ENCODE assay signal across 16 cellular contexts in the genomic region with DNA sequence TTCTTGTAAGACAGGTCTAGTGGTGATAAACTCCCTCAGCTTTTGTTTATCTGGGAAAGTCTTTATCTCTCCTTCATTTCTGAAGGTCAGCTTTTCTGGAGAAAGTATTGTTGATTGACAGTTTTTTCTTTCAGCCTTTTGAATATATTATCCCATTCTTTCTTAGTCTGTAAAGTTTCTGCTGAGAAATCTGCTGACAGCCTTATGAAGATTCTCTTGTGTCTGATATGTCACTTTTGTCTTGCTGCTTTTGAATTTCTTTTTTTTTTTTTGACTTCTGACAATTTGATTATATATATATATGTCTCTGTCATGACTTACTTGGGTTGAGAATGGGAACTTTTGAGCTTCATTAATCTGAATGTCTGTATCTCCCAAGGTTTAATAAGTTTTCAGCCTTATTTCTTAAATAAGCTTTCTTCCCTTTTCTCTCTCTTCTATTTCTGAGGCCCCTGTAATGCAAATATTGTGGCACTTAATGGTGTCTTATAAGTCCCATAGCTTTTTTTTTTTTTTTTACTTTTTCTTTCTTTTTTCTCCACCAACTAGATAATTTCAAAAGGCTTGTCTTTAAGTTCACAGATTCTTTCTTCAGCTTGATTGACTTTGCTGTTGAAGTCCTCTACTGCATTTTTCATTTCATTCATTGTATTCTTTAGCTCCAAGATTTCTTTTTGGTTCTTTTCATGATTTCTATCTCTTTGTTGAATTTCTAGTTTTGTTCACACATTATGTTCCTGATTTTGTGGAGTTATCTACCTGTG.
DNase-seq lines count a peak whose midpoint lies in the region; ATAC-seq, FAIRE-seq and TF ChIP-seq lines count a peak whose summit lies in the region.
"Had no signal": no experiment of that assay in that cellular context is flagged by ENCODE, and none has a peak within 500 bp of the region (broad histone marks: within the 10 kb centered on the region; RNA-seq: fewer than 3 reads in every experiment).

No MANE protein-coding gene starts in this region.

- H3K4me2 ChIP-seq in K562 (ENCODE audit: insufficient read depth, low read length), result no peak overlapping the region
- H3K4me2 ChIP-seq: A549 had no signal

- no peak overlapping the region for H3K27ac ChIP-seq in K562 (ENCODE audit: extremely low read depth, low read depth, low read length)
- no peak overlapping the region for H3K27ac ChIP-seq in kidney (ENCODE audit: low read depth in 2 of 2, low read length in 2 of 2)
- no peak overlapping the region for H3K27ac ChIP-seq in A673 (ENCODE audit: low read depth, low read length, poor library complexity, severe bottlenecking)
- H3K27ac ChIP-seq: A549 had no signal

- CTCF ChIA-PET in activated naive CD4-positive, alpha-beta T cell treated with anti-CD3 and anti-CD28 coated beads, Interleukin-2, amount 10 ng/mL, durations not matched to agents 7 days and 5 days (lab: Charles Lee), result interaction anchor here (1.2 kb wide), 1 partner anchor 79 kb away, joined by 3 read pairs; no protein-coding TSS in a partner anchor
- CTCF ChIA-PET in K562 (lab: Yijun Ruan, JAX; ENCODE audit: low intra/inter-chr PET ratio) (interaction anchor here (0.6 kb wide), 1 partner anchor 8 kb away, joined by 4 read pairs; no protein-coding TSS in a partner anchor), A673 (lab: Charles Lee) (interaction anchor here (0.6 to 0.7 kb wide), 2 partner anchors 32 to 189 kb away, joined by 3 to 9 read pairs; no protein-coding TSS in a partner anchor)

- H3K36me3 Mint-ChIP-seq in activated naive CD4-positive, alpha-beta T cell treated with anti-CD3 and anti-CD28 coated beads, Interleukin-2, amount 10 ng/mL, durations not matched to agents 7 days and 5 days, result peaks cover 36% of the 10 kb centered on the region
- H3K36me3 Mint-ChIP-seq: CD14-positive monocyte; CD8-positive, alpha-beta T cell had no signal

- H3K4me3 ChIP-seq in K562 (no peak overlapping the region), kidney (ENCODE audit: low read length in 2 of 2) (no peak overlapping the region), A673 (ENCODE audit: low read depth, low read length, poor library complexity, severe bottlenecking) (no peak overlapping the region)
- H3K4me3 ChIP-seq: A549, GM12878 had no signal

- H3K9ac ChIP-seq in K562 (ENCODE audit: insufficient read depth in 1 of 2, low read depth in 2 of 2, low read length in 2 of 2) (no peak overlapping the region), kidney (ENCODE audit: low read length in 2 of 2) (no peak overlapping the region)

- in situ Hi-C loops in K562 (cut with MboI), result no loop called here

- H3K36me3 ChIP-seq in K562 (ENCODE audit: control insufficient read depth, insufficient read depth, low read length) (peaks cover 26% of the 10 kb centered on the region), kidney (ENCODE audit: control insufficient read depth in 1 of 2, insufficient read depth in 2 of 2, low read length in 2 of 2) (no peaks in the 10 kb centered on the region), A673 (ENCODE audit: insufficient read depth, low read length, poor library complexity, severe bottlenecking) (no peaks in the 10 kb centered on the region)

- peaks cover 34% of the 10 kb centered on the region for H3K27me3 Mint-ChIP-seq in activated naive CD4-positive, alpha-beta T cell treated with anti-CD3 and anti-CD28 coated beads, Interleukin-2, amount 10 ng/mL, durations not matched to agents 7 days and 5 days

- TF ChIP-seq POLR2A in K562 (conservative IDR thresholded peaks at IDR 0.05), result no peak

- H3K27me3 ChIP-seq in K562 (ENCODE audit: control insufficient read depth in 2 of 2, insufficient read depth in 2 of 2, low read length in 2 of 2) (no peaks in the 10 kb centered on the region), A673 (replicated peaks; ENCODE audit: insufficient read depth, low read depth, low read length, poor library complexity) (no peaks in the 10 kb centered on the region)

- no peak overlapping the region for H2AFZ ChIP-seq in K562 (ENCODE audit: low read depth, low read length)

- H4K20me1 ChIP-seq in K562 (replicated peaks; ENCODE audit: control insufficient read depth, insufficient read depth, low read length), result no peaks in the 10 kb centered on the region

- H3K4me3 Mint-ChIP-seq in activated naive CD4-positive, alpha-beta T cell treated with anti-CD3 and anti-CD28 coated beads, Interleukin-2, amount 10 ng/mL, durations not matched to agents 7 days and 5 days, result no peak overlapping the region
- H3K4me3 Mint-ChIP-seq: CD14-positive monocyte; CD8-positive, alpha-beta T cell had no signal

- H3K4me1 ChIP-seq in K562 (replicated peaks in 1 of 2; ENCODE audit: control insufficient read depth in 2 of 2, insufficient read depth in 2 of 2, low read length in 2 of 2) (peaks cover 0 to 14% of the 10 kb centered on the region in 2 experiments; a peak in 2 of 5 replicates), kidney (ENCODE audit: control insufficient read depth in 1 of 2, insufficient read depth in 1 of 2, low read depth in 1 of 2, low read length in 2 of 2) (no peaks in the 10 kb centered on the region), A673 (ENCODE audit: insufficient read depth, low read length, poor library complexity, severe bottlenecking) (no peaks in the 10 kb centered on the region)
- H3K4me1 ChIP-seq: A549 had no signal

- H3K9me3 Mint-ChIP-seq in activated naive CD4-positive, alpha-beta T cell treated with anti-CD3 and anti-CD28 coated beads, Interleukin-2, amount 10 ng/mL, durations not matched to agents 7 days and 5 days, result peaks cover 60% of the 10 kb centered on the region

- no peak; a peak in 1 of 4 replicates for TF ChIP-seq RAD21 in K562 (CRISPR knock-in tag; conservative IDR thresholded peaks at IDR 0.05 in 1 of 2, IDR thresholded peaks at IDR 0.05 in 1 of 2)

- H3K79me2 ChIP-seq in K562 (ENCODE audit: control insufficient read depth, insufficient read depth, low read length), result no peaks in the 10 kb centered on the region

- peaks cover 13% of the 10 kb centered on the region for H3K4me1 Mint-ChIP-seq in activated naive CD4-positive, alpha-beta T cell treated with anti-CD3 and anti-CD28 coated beads, Interleukin-2, amount 10 ng/mL, durations not matched to agents 7 days and 5 days
- H3K4me1 Mint-ChIP-seq: CD14-positive monocyte had no signal

- peak overlapping the region; percentile 22 for H3K27ac Mint-ChIP-seq in activated naive CD4-positive, alpha-beta T cell treated with anti-CD3 and anti-CD28 coated beads, Interleukin-2, amount 10 ng/mL, durations not matched to agents 7 days and 5 days
- H3K27ac Mint-ChIP-seq: CD14-positive monocyte; CD8-positive, alpha-beta T cell had no signal

- DNase-seq in activated naive CD4-positive, alpha-beta T cell treated with anti-CD3 and anti-CD28 coated beads, Interleukin-2, amount 10 ng/mL, durations not matched to agents 7 days and 5 days, result no peak
- no peak for DNase-seq in activated naive CD4-positive, alpha-beta T cell treated with anti-CD3 and anti-CD28 coated beads, Interleukin-2, amount 50 U/mL, for 16 hours
- DNase-seq in OCI-M1 (lab: John Stamatoyannopoulos, UW), result peak; percentile 38
- DNase-seq in K562 (ENCODE audit: extremely low read depth in 1 of 4, low spot score in 3 of 4), result no peak
- no peak for DNase-seq in kidney
- DNase-seq in A673 (ENCODE audit: low spot score), result no peak
- DNase-seq: CD8-positive, alpha-beta T cell; COR-L47; DMS79; HCEC 1CT; KBM-7 had no signal

- H3K9me3 ChIP-seq in K562 (replicated peaks; ENCODE audit: control insufficient read depth, insufficient read depth, low read depth, low read length), result peaks cover 45% of the 10 kb centered on the region
- H3K9me3 ChIP-seq in kidney (ENCODE audit: control insufficient read depth in 1 of 2, low read length in 2 of 2), result peaks cover 0 to 15% of the 10 kb centered on the region in 2 donors
- peaks cover 30% of the 10 kb centered on the region for H3K9me3 ChIP-seq in A673 (ENCODE audit: low read depth, low read length, poor library complexity, severe bottlenecking)

- FAIRE-seq in K562 (lab: Jason Lieb, UNC) (no peak), kidney (lab: Jason Lieb, UNC) (no peak)
- FAIRE-seq: A549, D721Med, GM12878, GM18507 had no signal

- BruUV-seq in K562 (replicated peaks; lab: Mats Ljungman, UMichigan) (no TSS peak), A673 (replicated peaks; lab: Mats Ljungman, UMichigan) (no TSS peak)

- intact Hi-C loops in K562 (cut with micrococcal nuclease), result no loop called here
- intact Hi-C loops in kidney (cut with DNase I), result no loop called here
- intact Hi-C loops in A673 (cut with micrococcal nuclease; ENCODE audit: unreplicated experiment), result no loop called here

- TF ChIP-seq CTCF in K562 (IDR thresholded peaks at IDR 0.05 in 2 of 3, conservative IDR thresholded peaks at IDR 0.05 in 1 of 3; ENCODE audit: insufficient read depth in 2 of 3, low read depth in 1 of 3, low read length in 3 of 3) (no peak), kidney (IDR thresholded peaks at IDR 0.05; ENCODE audit: borderline replicate concordance, extremely low read depth, insufficient read depth) (no peak), A673 (conservative IDR thresholded peaks at IDR 0.05; ENCODE audit: low read depth, low read length) (no peak)

- ATAC-seq in K562, result no peak
- ATAC-seq: A549; CD8-positive, alpha-beta T cell; GM12878 had no signal

- no peak for TF ChIP-seq EP300 in K562 (IDR thresholded peaks at IDR 0.05; ENCODE audit: low read length)

- POLR2A ChIA-PET in K562 (lab: Yijun Ruan, JAX), result interaction anchor here (0.7 to 1.2 kb wide), 3 partner anchors 12 to 416 kb away, joined by 3 read pairs; no protein-coding TSS in a partner anchor
- POLR2A ChIA-PET in A673 (lab: Charles Lee; ENCODE audit: low non-redundant PET), result no interaction called here

- no peaks in the 10 kb centered on the region for H3K9me1 ChIP-seq in K562 (ENCODE audit: control insufficient read depth, insufficient read depth, low read length)
